24 cellular contexts compared by ENCODE assay signal in the genomic region with DNA sequence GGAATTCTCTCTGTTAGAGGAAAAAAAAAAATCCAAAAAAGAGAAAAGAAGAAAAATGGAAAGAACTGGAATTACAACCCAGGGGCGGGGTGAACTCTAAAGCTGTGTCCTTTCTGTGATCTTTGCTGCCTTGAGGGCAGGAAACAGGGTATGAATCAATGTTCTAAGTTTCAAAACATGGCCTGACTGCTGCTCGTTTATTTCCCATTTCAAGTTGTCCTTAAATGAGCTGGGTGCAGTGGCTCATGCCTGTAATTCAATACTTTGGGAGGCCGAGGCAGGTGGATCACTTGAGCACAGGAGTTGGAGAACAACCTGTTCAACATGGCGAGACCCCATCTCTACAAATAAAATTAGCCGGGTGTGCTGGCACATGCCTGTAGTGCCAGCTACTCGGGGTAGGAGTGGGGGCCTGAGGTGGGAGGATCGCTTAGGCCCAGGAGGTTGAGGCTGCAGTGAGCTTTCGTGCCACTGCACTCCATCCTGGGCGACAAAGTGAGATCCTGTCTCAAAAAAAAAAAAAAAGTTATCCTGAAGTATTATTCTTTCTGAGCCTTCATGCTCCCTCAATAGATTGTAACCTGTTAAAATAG. TPM values are rescaled to one million over a fixed set of nuclear protein-coding genes. Genes with fewer than 3 reads are reported as not detected.
A peak's percentile ranks its signal among the peaks of the same experiment; 100 is the strongest.
DNase-seq lines count a peak whose midpoint lies in the region; ATAC-seq, FAIRE-seq and TF ChIP-seq lines count a peak whose summit lies in the region.
"Had no signal": no experiment of that assay in that cellular context is flagged by ENCODE, and none has a peak within 500 bp of the region (broad histone marks: within the 10 kb centered on the region; RNA-seq: fewer than 3 reads in every experiment).

No MANE protein-coding gene starts in this region.

- H3K36me3 ChIP-seq in endothelial cell of umbilical vein (ENCODE audit: control insufficient read depth in 2 of 2, extremely low read depth in 1 of 2, insufficient read depth in 2 of 2, low read length in 2 of 2) (no peaks in the 10 kb centered on the region), psoas muscle (ENCODE audit: insufficient read depth in 1 of 2, low read depth in 1 of 2) (peaks cover 0 to 43% of the 10 kb centered on the region in 2 donors), suprapubic skin (peaks cover 3% of the 10 kb centered on the region)
- H3K36me3 ChIP-seq: right lobe of liver had no signal

- no peak overlapping the region for H3K9ac ChIP-seq in endothelial cell of umbilical vein (replicated peaks; ENCODE audit: extremely low read depth, insufficient read depth, low read length)

- peak; percentile 64 to 90 (median 86) for ATAC-seq in psoas muscle
- ATAC-seq: left colon, right lobe of liver had no signal

- no peaks in the 10 kb centered on the region for H3K27me3 Mint-ChIP-seq in activated naive CD4-positive, alpha-beta T cell treated with anti-CD3 and anti-CD28 coated beads for 36 hours (ENCODE audit: low read depth)
- no peaks in the 10 kb centered on the region for H3K27me3 Mint-ChIP-seq in activated naive CD4-positive, alpha-beta T cell treated with anti-CD3 and anti-CD28 coated beads, Interleukin-2, amount 10 ng/mL, durations not matched to agents 7 days and 5 days
- H3K27me3 Mint-ChIP-seq: activated CD4-positive, alpha-beta memory T cell treated with anti-CD3 and anti-CD28 coated beads for 36 hours; T-cell had no signal

- intact Hi-C loops in activated naive CD4-positive, alpha-beta T cell treated with anti-CD3 and anti-CD28 coated beads for 36 hours (cut with micrococcal nuclease) = no loop called here
- intact Hi-C loops in endothelial cell of umbilical vein (cut with micrococcal nuclease) = no loop called here
- intact Hi-C loops in psoas muscle (cut with DNase I) = no loop called here

- TF ChIP-seq EP300 in suprapubic skin (IDR thresholded peaks at IDR 0.05) = no peak

- 31 to 42% (median 33%) methylated on average over 9 of the region's 9 CpGs for WGBS in psoas muscle, 3 donors
- WGBS in suprapubic skin = 80% methylated on average over 9 of the region's 9 CpGs

- H3K27ac ChIP-seq in endothelial cell of umbilical vein (ENCODE audit: insufficient read depth, low read depth, low read length) (no peak overlapping the region), psoas muscle (peak overlapping the region; percentile 65), suprapubic skin (no peak overlapping the region)
- H3K27ac ChIP-seq: right lobe of liver had no signal

- no peaks in the 10 kb centered on the region for H4K20me1 ChIP-seq in endothelial cell of umbilical vein (replicated peaks; ENCODE audit: control insufficient read depth, extremely low read depth, insufficient read depth, low read length)

- TF ChIP-seq CTCF in endothelial cell of umbilical vein (IDR thresholded peaks at IDR 0.05; ENCODE audit: extremely low read depth in 1 of 2, insufficient read depth in 1 of 2, low read depth in 1 of 2, low read length in 2 of 2) (no peak), psoas muscle (IDR thresholded peaks at IDR 0.05) (no peak), suprapubic skin (IDR thresholded peaks at IDR 0.05) (no peak)

- no peak overlapping the region for H3K4me3 Mint-ChIP-seq in activated naive CD4-positive, alpha-beta T cell treated with anti-CD3 and anti-CD28 coated beads for 36 hours
- no peak overlapping the region for H3K4me3 Mint-ChIP-seq in activated naive CD4-positive, alpha-beta T cell treated with anti-CD3 and anti-CD28 coated beads, Interleukin-2, amount 10 ng/mL, durations not matched to agents 7 days and 5 days
- H3K4me3 Mint-ChIP-seq: activated CD4-positive, alpha-beta memory T cell treated with anti-CD3 and anti-CD28 coated beads for 36 hours; activated T-helper 1 cell treated with anti-CD3 and anti-CD28 coated beads, Interleukin-12 subunit alpha, Interleukin-12 subunit beta, Interleukin-2, Interleukin-4 antibody, amounts not matched to agents 30 ng/mL and 10 ng/mL and 1 ng/mL, durations not matched to agents 14 hours and 24 hours and 36 hours; endodermal cell; T-cell had no signal

- TF ChIP-seq POLR2A in endothelial cell of umbilical vein (IDR thresholded peaks at IDR 0.05; ENCODE audit: low read depth, low read length) (no peak), suprapubic skin (IDR thresholded peaks at IDR 0.05) (no peak)

- H3K9me3 ChIP-seq in endothelial cell of umbilical vein (replicated peaks; ENCODE audit: control insufficient read depth, insufficient read depth, low read length) (no peaks in the 10 kb centered on the region), psoas muscle (no peaks in the 10 kb centered on the region), suprapubic skin (no peaks in the 10 kb centered on the region)
- H3K9me3 ChIP-seq: right lobe of liver had no signal

- no peak overlapping the region for H3K27ac Mint-ChIP-seq in activated naive CD4-positive, alpha-beta T cell treated with anti-CD3 and anti-CD28 coated beads for 36 hours
- H3K27ac Mint-ChIP-seq in activated naive CD4-positive, alpha-beta T cell treated with anti-CD3 and anti-CD28 coated beads, Interleukin-2, amount 10 ng/mL, durations not matched to agents 7 days and 5 days = no peak overlapping the region
- H3K27ac Mint-ChIP-seq: activated CD4-positive, alpha-beta memory T cell treated with anti-CD3 and anti-CD28 coated beads for 36 hours; activated T-helper 1 cell treated with anti-CD3 and anti-CD28 coated beads, Interleukin-12 subunit alpha, Interleukin-12 subunit beta, Interleukin-2, Interleukin-4 antibody, amounts not matched to agents 30 ng/mL and 10 ng/mL and 1 ng/mL, durations not matched to agents 14 hours and 24 hours and 36 hours; endodermal cell had no signal

- POLR2A ChIA-PET in endothelial cell of umbilical vein (lab: Charles Lee) = no interaction called here

- no peak overlapping the region for H2AFZ ChIP-seq in endothelial cell of umbilical vein (ENCODE audit: low read depth, low read length)

- H3K9me1 ChIP-seq in endothelial cell of umbilical vein (replicated peaks; ENCODE audit: control insufficient read depth, extremely low read depth, insufficient read depth, low read length) = no peaks in the 10 kb centered on the region

- BruUV-seq in endothelial cell of umbilical vein (replicated peaks; lab: Mats Ljungman, UMichigan) = no TSS peak

- H3K36me3 Mint-ChIP-seq in activated naive CD4-positive, alpha-beta T cell treated with anti-CD3 and anti-CD28 coated beads for 36 hours (ENCODE audit: low read depth) = peaks cover 12% of the 10 kb centered on the region
- H3K36me3 Mint-ChIP-seq in activated naive CD4-positive, alpha-beta T cell treated with anti-CD3 and anti-CD28 coated beads, Interleukin-2, amount 10 ng/mL, durations not matched to agents 7 days and 5 days = peaks cover 9% of the 10 kb centered on the region

- H3K4me1 ChIP-seq in endothelial cell of umbilical vein (ENCODE audit: control insufficient read depth, extremely low read depth, insufficient read depth, low read length) (peaks cover 11% of the 10 kb centered on the region), psoas muscle (peaks cover 45% of the 10 kb centered on the region), suprapubic skin (no peaks in the 10 kb centered on the region)
- H3K4me1 ChIP-seq: right lobe of liver had no signal

- H3K9me3 Mint-ChIP-seq in activated naive CD4-positive, alpha-beta T cell treated with anti-CD3 and anti-CD28 coated beads for 36 hours = no peaks in the 10 kb centered on the region
- H3K9me3 Mint-ChIP-seq in activated naive CD4-positive, alpha-beta T cell treated with anti-CD3 and anti-CD28 coated beads, Interleukin-2, amount 10 ng/mL, durations not matched to agents 7 days and 5 days = no peaks in the 10 kb centered on the region
- H3K9me3 Mint-ChIP-seq: activated CD4-positive, alpha-beta memory T cell treated with anti-CD3 and anti-CD28 coated beads for 36 hours; activated T-helper 1 cell treated with anti-CD3 and anti-CD28 coated beads, Interleukin-12 subunit alpha, Interleukin-12 subunit beta, Interleukin-2, Interleukin-4 antibody, amounts not matched to agents 30 ng/mL and 10 ng/mL and 1 ng/mL, durations not matched to agents 14 hours and 24 hours and 36 hours; CD8-positive, alpha-beta memory T cell; endodermal cell; T-cell had no signal

- DNase-seq in activated naive CD4-positive, alpha-beta T cell treated with anti-CD3 and anti-CD28 coated beads for 36 hours = peak; percentile 7
- DNase-seq in activated naive CD4-positive, alpha-beta T cell treated with anti-CD3 and anti-CD28 coated beads, Interleukin-2, amount 10 ng/mL, durations not matched to agents 7 days and 5 days = no peak
- DNase-seq in LHCN-M2 (ENCODE audit: low read depth) (peak; percentile 13), endothelial cell of umbilical vein (ENCODE audit: low read depth, low spot score) (peak; percentile 38), psoas muscle (peak in 1 of 2 donors; percentile 65), NCI-H2029 (lab: John Stamatoyannopoulos, UW) (no peak), suprapubic skin (ENCODE audit: low spot score in 2 of 2) (no peak), germinal center (ENCODE audit: low spot score) (no peak)
- DNase-seq: activated CD4-positive, alpha-beta memory T cell treated with anti-CD3 and anti-CD28 coated beads for 36 hours; aorta; CD8-positive, alpha-beta memory T cell; cerebellar nuclear complex; DND-41; endodermal cell; Karpas-422; left colon; NCI-H524; right lobe of liver; SHP77; stimulated activated naive CD4-positive, alpha-beta T cell treated with Interleukin-2 at 50 U/mL for 16 hours; T-cell had no signal

- H3K79me2 ChIP-seq in endothelial cell of umbilical vein (ENCODE audit: control insufficient read depth, insufficient read depth, low read length) = peaks cover 10% of the 10 kb centered on the region

- H3K4me1 Mint-ChIP-seq in activated naive CD4-positive, alpha-beta T cell treated with anti-CD3 and anti-CD28 coated beads for 36 hours (ENCODE audit: low read depth) = peaks cover 26% of the 10 kb centered on the region
- peaks cover 18% of the 10 kb centered on the region for H3K4me1 Mint-ChIP-seq in activated naive CD4-positive, alpha-beta T cell treated with anti-CD3 and anti-CD28 coated beads, Interleukin-2, amount 10 ng/mL, durations not matched to agents 7 days and 5 days
- H3K4me1 Mint-ChIP-seq: endodermal cell had no signal

- peak; percentile 50 for FAIRE-seq in endothelial cell of umbilical vein (lab: Jason Lieb, UNC)
- FAIRE-seq: frontal cortex, HTR-8/SVneo had no signal

- H3K4me2 ChIP-seq in endothelial cell of umbilical vein (ENCODE audit: insufficient read depth, low read length) = no peak overlapping the region

- H3K27me3 ChIP-seq in endothelial cell of umbilical vein (ENCODE audit: control insufficient read depth in 2 of 2, insufficient read depth in 2 of 2, low read length in 2 of 2) (no peaks in the 10 kb centered on the region), psoas muscle (ENCODE audit: insufficient read depth in 3 of 3, low read length in 2 of 3) (no peaks in the 10 kb centered on the region), suprapubic skin (no peaks in the 10 kb centered on the region)
- H3K27me3 ChIP-seq: right lobe of liver had no signal

- H3K4me3 ChIP-seq in endothelial cell of umbilical vein (replicated peaks in 1 of 3; ENCODE audit: insufficient read depth in 1 of 3, low read depth in 1 of 3, low read length in 3 of 3) = no peak overlapping the region
- no peak overlapping the region for H3K4me3 ChIP-seq in psoas muscle
- no peak overlapping the region for H3K4me3 ChIP-seq in suprapubic skin
- H3K4me3 ChIP-seq: right lobe of liver had no signal

- dilution Hi-C loops in endothelial cell of umbilical vein (cut with MboI; ENCODE audit: extremely low pct_ligation_motif_present, low sequenced_read_pairs) = no loop called here

- CTCF ChIA-PET in activated naive CD4-positive, alpha-beta T cell treated with anti-CD3 and anti-CD28 coated beads for 36 hours (lab: Charles Lee) = interaction anchor here (1.3 kb wide), 1 partner anchor 183 kb away, joined by 3 read pairs; no protein-coding TSS in a partner anchor
- CTCF ChIA-PET in activated naive CD4-positive, alpha-beta T cell treated with anti-CD3 and anti-CD28 coated beads, Interleukin-2, amount 10 ng/mL, durations not matched to agents 7 days and 5 days (lab: Charles Lee) = no interaction called here
- CTCF ChIA-PET in endothelial cell of umbilical vein (lab: Charles Lee) = interaction anchor here (0.8 to 2.0 kb wide), 3 partner anchors 13 to 24 kb away, joined by 4 to 8 read pairs (median 5); partner anchors contain the start of gene TFAM

RNA-seq across cellular contexts. Expression of gene TFAM, which starts 24.7 kb away (rescaled TPM):
- total RNA-seq in activated naive CD4-positive, alpha-beta T cell treated with anti-CD3 and anti-CD28 coated beads for 36 hours = 10 to 100 TPM; 87.7 to 91.8 TPM
- 29.9 and 44.9 TPM in 2 replicates for total RNA-seq in LHCN-M2 (2014; rRNA removed)
- polyA plus RNA-seq in LHCN-M2 (2012) = 13.6 TPM
- 45.1 and 53.0 TPM in 2 replicates for total RNA-seq in endothelial cell of umbilical vein
- polyA plus RNA-seq in endothelial cell of umbilical vein = 11.9 and 21.3 TPM in 2 replicates
- 14.0 and 17.3 TPM in 2 replicates for polyA plus RNA-seq in endothelial cell of umbilical vein (2011; cell fraction: cytosol; rRNA removed)
- 8.5 and 9.6 TPM in 2 replicates for polyA plus RNA-seq in endothelial cell of umbilical vein (2011; cell fraction: nucleus; rRNA removed)
- 37.6 and 53.6 TPM in 2 replicates for polyA plus RNA-seq in endothelial cell of umbilical vein (2012)
- 22.1 and 27.4 TPM in 2 replicates for polyA minus RNA-seq in endothelial cell of umbilical vein
- 31.1 TPM for polyA minus RNA-seq in endothelial cell of umbilical vein (2011; cell fraction: cytosol; rRNA and poly(A)+ RNA removed)
- 10.6 and 10.9 TPM in 2 replicates for polyA minus RNA-seq in endothelial cell of umbilical vein (2011; cell fraction: nucleus; rRNA and poly(A)+ RNA removed)
- total RNA-seq in psoas muscle = 10 to 100 TPM; 22.7 to 36.0 (median 30.2) TPM
- 10 to 100 TPM; 10.0 to 24.4 (median 18.7) TPM for polyA plus RNA-seq in psoas muscle
- total RNA-seq in suprapubic skin = 10 to 100 TPM; 16.6 to 22.9 (median 19.8) TPM

RNA-seq across cellular contexts. Expression of gene UBE2D1, which starts 25.7 kb away (rescaled TPM):
- total RNA-seq in activated naive CD4-positive, alpha-beta T cell treated with anti-CD3 and anti-CD28 coated beads for 36 hours = 1 to 10 TPM; 8.7 to 9.3 TPM
- total RNA-seq in LHCN-M2 (2014; rRNA removed) (17.1 and 18.5 TPM in 2 replicates), endothelial cell of umbilical vein (14.5 and 16.9 TPM in 2 replicates), psoas muscle (100 to 1,000 TPM in 1 of 4 donors, 10 to 100 TPM in 3; 36.6 to 115 (median 46.6) TPM), suprapubic skin (10 to 100 TPM in 2 of 4 donors, 1 to 10 TPM in 2; 8.3 to 11.5 (median 9.6) TPM)
- polyA plus RNA-seq in LHCN-M2 (2012) = 6.0 TPM
- polyA plus RNA-seq in endothelial cell of umbilical vein (10.6 and 13.5 TPM in 2 replicates), psoas muscle (100 to 1,000 TPM in 2 of 3 donors, 10 to 100 TPM in 1; 23.8 to 120 (median 104) TPM)
- 12.2 and 12.4 TPM in 2 replicates for polyA plus RNA-seq in endothelial cell of umbilical vein (2011; cell fraction: cytosol; rRNA removed)
- 7.5 and 10.9 TPM in 2 replicates for polyA plus RNA-seq in endothelial cell of umbilical vein (2011; cell fraction: nucleus; rRNA removed)
- 17.3 and 17.9 TPM in 2 replicates for polyA plus RNA-seq in endothelial cell of umbilical vein (2012)
- polyA minus RNA-seq in endothelial cell of umbilical vein = 5.0 and 5.8 TPM in 2 replicates
- polyA minus RNA-seq in endothelial cell of umbilical vein (2011; cell fraction: cytosol; rRNA and poly(A)+ RNA removed) = 5.9 TPM
- polyA minus RNA-seq in endothelial cell of umbilical vein (2011; cell fraction: nucleus; rRNA and poly(A)+ RNA removed) = 8.3 and 12.7 TPM in 2 replicates

Comparison
In these comparisons a context has a peak if more than half of its experiments do, and no peak if none do; other contexts are left out.
1. DNase-seq: peak in activated naive CD4-positive, alpha-beta T cell treated with anti-CD3 and anti-CD28 coated beads for 36 hours (single experiment), LHCN-M2 (single experiment) and endothelial cell of umbilical vein (single experiment); none in activated naive CD4-positive, alpha-beta T cell treated with anti-CD3 and anti-CD28 coated beads, Interleukin-2, amount 10 ng/mL, durations not matched to agents 7 days and 5 days (single experiment), NCI-H2029 (single experiment), suprapubic skin (0 of 2) and germinal center (single experiment).